ENCODE assay signal across 8 cellular contexts in the genomic region with DNA sequence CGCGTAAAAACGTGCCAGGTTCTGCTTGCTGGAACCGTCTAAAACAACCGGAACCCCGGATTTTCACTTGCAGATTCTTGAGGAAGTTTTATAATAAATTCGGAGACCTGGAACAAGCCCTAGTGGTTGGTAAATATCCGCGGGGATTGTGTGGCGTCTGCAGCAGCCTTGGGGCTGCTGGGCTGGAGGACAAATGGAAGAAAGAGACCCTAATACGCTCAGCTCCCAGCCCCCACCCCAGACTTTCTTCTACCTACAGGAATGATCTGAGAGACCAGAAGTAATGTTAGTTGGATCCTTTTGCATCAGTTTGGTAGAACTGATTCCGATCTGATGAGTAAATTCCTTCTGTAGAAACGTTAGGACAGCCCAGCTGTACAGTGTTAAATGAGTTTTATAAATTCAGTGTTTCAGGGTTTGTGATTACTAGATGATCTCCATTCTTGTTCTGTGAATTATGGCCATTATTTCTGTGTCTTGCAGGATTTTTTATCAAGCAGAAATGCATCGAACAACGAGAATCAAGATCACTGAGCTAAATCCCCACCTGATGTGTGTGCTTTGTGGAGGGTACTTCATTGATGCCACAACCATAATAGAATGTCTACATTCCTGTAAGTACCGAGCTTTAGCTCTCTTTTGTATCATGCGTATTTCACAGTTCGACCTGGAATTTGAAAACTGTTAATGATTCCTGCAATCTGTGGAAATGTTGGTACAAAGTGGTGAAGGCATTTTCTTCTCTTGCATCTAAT. TPM values are rescaled to one million over a fixed set of nuclear protein-coding genes. Genes with fewer than 3 reads are reported as not detected.
DNase-seq lines count a peak whose midpoint lies in the region; ATAC-seq and TF ChIP-seq lines count a peak whose summit lies in the region.

No MANE protein-coding gene starts in this region.

- H3K27me3 ChIP-seq in SK-N-SH (ENCODE audit: insufficient read depth) (peaks cover 11% of the 10 kb centered on the region), skeletal muscle satellite cell (ENCODE audit: control insufficient read depth, insufficient read depth, low read length) (peaks cover 25% of the 10 kb centered on the region)

- no peaks in the 10 kb centered on the region for H3K9me2 ChIP-seq in SK-N-SH

- CTCF ChIA-PET in SK-N-SH (lab: Yijun Ruan, JAX) = interaction anchor here (0.6 kb wide), 1 partner anchor 313 kb away, joined by 3 read pairs; no protein-coding TSS in a partner anchor

- no peak for ATAC-seq in GM19351 (IDR thresholded peaks at IDR 0.05; ENCODE audit: unreplicated experiment)

- peaks cover 23% of the 10 kb centered on the region for H4K20me1 ChIP-seq in SK-N-SH (ENCODE audit: insufficient read depth)

- H3K4me2 ChIP-seq in SK-N-SH = peak overlapping the region; percentile 77
- H3K4me2 ChIP-seq in skeletal muscle satellite cell (ENCODE audit: low read length) = peak overlapping the region; percentile 79

- TF ChIP-seq RAD21 in SK-N-SH (IDR thresholded peaks at IDR 0.05; ENCODE audit: low read length) = no peak

- H3K4me3 ChIP-seq in SK-N-SH (ENCODE audit: low read depth in 2 of 2, low read length in 1 of 2) = peak overlapping the region; percentile 63 to 64
- peak overlapping the region; percentile 66 for H3K4me3 ChIP-seq in fibroblast of villous mesenchyme (ENCODE audit: low read depth, low read length)
- H3K4me3 ChIP-seq in skeletal muscle satellite cell (ENCODE audit: low read length) = peak overlapping the region; percentile 82

- H2AFZ ChIP-seq in SK-N-SH (ENCODE audit: low read depth) = peak overlapping the region; percentile 44

- peak overlapping the region; percentile 63 to 64 for H3K27ac ChIP-seq in SK-N-SH (ENCODE audit: low read depth in 2 of 2, low read length in 1 of 2)

- peak; percentile 15 for DNase-seq in GM20000 (ENCODE audit: low spot score)
- DNase-seq in SK-N-SH = no peak
- DNase-seq in fibroblast of villous mesenchyme (ENCODE audit: low read depth) = no peak
- DNase-seq in kidney glomerular epithelial cell (lab: John Stamatoyannopoulos, UW) = no peak
- DNase-seq in GM19238 (ENCODE audit: insufficient read length, low spot score) = no peak
- no peak for DNase-seq in NCI-H1092 (lab: John Stamatoyannopoulos, UW)

- H3K9ac ChIP-seq in SK-N-SH = peak overlapping the region; percentile 55; the same call in 1 of the 2 replicates
- H3K9ac ChIP-seq in skeletal muscle satellite cell (ENCODE audit: low read depth, low read length) = peak overlapping the region; percentile 75

- no peaks in the 10 kb centered on the region for H3K9me3 ChIP-seq in SK-N-SH
- no peaks in the 10 kb centered on the region for H3K9me3 ChIP-seq in skeletal muscle satellite cell (replicated peaks; ENCODE audit: low read length)

- no peak for TF ChIP-seq CTCF in GM20000 (IDR thresholded peaks at IDR 0.05; ENCODE audit: extremely low read depth, missing control alignments)
- TF ChIP-seq CTCF in SK-N-SH (IDR thresholded peaks at IDR 0.05) = no peak; the same call in 1 of the 2 replicates
- no peak for TF ChIP-seq CTCF in fibroblast of villous mesenchyme (IDR thresholded peaks at IDR 0.05; ENCODE audit: insufficient read depth, low read depth, low read length)

- H3F3A ChIP-seq in SK-N-SH (replicated peaks; ENCODE audit: insufficient read depth) = peaks cover 8% of the 10 kb centered on the region

- peaks cover 39 to 40% of the 10 kb centered on the region in 2 experiments for H3K36me3 ChIP-seq in SK-N-SH (replicated peaks in 1 of 2; ENCODE audit: control insufficient read depth in 1 of 2, insufficient read depth in 2 of 2, low read length in 1 of 2)
- peaks cover 22% of the 10 kb centered on the region for H3K36me3 ChIP-seq in skeletal muscle satellite cell (ENCODE audit: insufficient read depth, low read length)

- TF ChIP-seq EP300 in SK-N-SH (IDR thresholded peaks at IDR 0.05; ENCODE audit: borderline replicate concordance in 1 of 2, low read depth in 1 of 2, low read length in 1 of 2) = no peak

- POLR2A ChIA-PET in SK-N-SH (lab: Yijun Ruan, JAX) = interaction anchor here (1.1 kb wide), 1 partner anchor 10 kb away, joined by 4 read pairs; a partner anchor contains a TSS

- 29% methylated on average over 18 of the region's 18 CpGs for WGBS in SK-N-SH (ENCODE audit: low lambda C conversion rate)

- peaks cover 27% of the 10 kb centered on the region for H3K79me2 ChIP-seq in SK-N-SH (ENCODE audit: insufficient read depth)

- peaks cover 0 to 11% of the 10 kb centered on the region in 2 experiments; a peak in 2 of 4 replicates for H3K4me1 ChIP-seq in SK-N-SH (ENCODE audit: control insufficient read depth in 1 of 2, insufficient read depth in 2 of 2, low read depth in 1 of 2, low read length in 1 of 2)
- peaks cover 23% of the 10 kb centered on the region for H3K4me1 ChIP-seq in skeletal muscle satellite cell (ENCODE audit: control insufficient read depth, insufficient read depth, low read length)

TF ChIP-seq in SK-N-SH, 30 proteins besides CTCF, POLR2A, EP300 and RAD21:
- TF ChIP-seq CHD2 (IDR thresholded peaks at IDR 0.05; ENCODE audit: low read length, partially characterized antibody) = peak; percentile 4
- TF ChIP-seq, protein P1, sequence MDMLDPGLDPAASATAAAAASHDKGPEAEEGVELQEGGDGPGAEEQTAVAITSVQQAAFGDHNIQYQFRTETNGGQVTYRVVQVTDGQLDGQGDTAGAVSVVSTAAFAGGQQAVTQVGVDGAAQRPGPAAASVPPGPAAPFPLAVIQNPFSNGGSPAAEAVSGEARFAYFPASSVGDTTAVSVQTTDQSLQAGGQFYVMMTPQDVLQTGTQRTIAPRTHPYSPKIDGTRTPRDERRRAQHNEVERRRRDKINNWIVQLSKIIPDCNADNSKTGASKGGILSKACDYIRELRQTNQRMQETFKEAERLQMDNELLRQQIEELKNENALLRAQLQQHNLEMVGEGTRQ (IDR thresholded peaks at IDR 0.05; ENCODE audit: borderline replicate concordance, low read depth, low read length) = no peak
- TF ChIP-seq, protein P2, sequence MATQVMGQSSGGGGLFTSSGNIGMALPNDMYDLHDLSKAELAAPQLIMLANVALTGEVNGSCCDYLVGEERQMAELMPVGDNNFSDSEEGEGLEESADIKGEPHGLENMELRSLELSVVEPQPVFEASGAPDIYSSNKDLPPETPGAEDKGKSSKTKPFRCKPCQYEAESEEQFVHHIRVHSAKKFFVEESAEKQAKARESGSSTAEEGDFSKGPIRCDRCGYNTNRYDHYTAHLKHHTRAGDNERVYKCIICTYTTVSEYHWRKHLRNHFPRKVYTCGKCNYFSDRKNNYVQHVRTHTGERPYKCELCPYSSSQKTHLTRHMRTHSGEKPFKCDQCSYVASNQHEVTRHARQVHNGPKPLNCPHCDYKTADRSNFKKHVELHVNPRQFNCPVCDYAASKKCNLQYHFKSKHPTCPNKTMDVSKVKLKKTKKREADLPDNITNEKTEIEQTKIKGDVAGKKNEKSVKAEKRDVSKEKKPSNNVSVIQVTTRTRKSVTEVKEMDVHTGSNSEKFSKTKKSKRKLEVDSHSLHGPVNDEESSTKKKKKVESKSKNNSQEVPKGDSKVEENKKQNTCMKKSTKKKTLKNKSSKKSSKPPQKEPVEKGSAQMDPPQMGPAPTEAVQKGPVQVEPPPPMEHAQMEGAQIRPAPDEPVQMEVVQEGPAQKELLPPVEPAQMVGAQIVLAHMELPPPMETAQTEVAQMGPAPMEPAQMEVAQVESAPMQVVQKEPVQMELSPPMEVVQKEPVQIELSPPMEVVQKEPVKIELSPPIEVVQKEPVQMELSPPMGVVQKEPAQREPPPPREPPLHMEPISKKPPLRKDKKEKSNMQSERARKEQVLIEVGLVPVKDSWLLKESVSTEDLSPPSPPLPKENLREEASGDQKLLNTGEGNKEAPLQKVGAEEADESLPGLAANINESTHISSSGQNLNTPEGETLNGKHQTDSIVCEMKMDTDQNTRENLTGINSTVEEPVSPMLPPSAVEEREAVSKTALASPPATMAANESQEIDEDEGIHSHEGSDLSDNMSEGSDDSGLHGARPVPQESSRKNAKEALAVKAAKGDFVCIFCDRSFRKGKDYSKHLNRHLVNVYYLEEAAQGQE (IDR thresholded peaks at IDR 0.05; ENCODE audit: low read depth, low read length) = no peak
- TF ChIP-seq, protein P3, sequence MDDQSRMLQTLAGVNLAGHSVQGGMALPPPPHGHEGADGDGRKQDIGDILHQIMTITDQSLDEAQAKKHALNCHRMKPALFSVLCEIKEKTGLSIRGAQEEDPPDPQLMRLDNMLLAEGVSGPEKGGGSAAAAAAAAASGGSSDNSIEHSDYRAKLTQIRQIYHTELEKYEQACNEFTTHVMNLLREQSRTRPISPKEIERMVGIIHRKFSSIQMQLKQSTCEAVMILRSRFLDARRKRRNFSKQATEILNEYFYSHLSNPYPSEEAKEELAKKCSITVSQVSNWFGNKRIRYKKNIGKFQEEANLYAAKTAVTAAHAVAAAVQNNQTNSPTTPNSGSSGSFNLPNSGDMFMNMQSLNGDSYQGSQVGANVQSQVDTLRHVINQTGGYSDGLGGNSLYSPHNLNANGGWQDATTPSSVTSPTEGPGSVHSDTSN (IDR thresholded peaks at IDR 0.05) = no peak
- no peak for TF ChIP-seq RFX5 (IDR thresholded peaks at IDR 0.05; ENCODE audit: low read length)
TF ChIP-seq in SK-N-SH: peak in this region for 1.

RNA-seq across cellular contexts. Expression of a gene that starts 5.2 kb away (rescaled TPM):
- polyA plus RNA-seq in SK-N-SH (2012; rRNA removed) = 15.5 and 18.4 TPM in 2 replicates
- polyA plus RNA-seq in SK-N-SH (2012; cell fraction: cytosol; rRNA removed) = 23.0 and 28.1 TPM in 2 replicates
- 17.9 and 31.5 TPM in 2 replicates for polyA plus RNA-seq in SK-N-SH (2012; cell fraction: nucleus; rRNA removed)
- total RNA-seq in fibroblast of villous mesenchyme = 43.2 and 49.0 TPM in 2 replicates
- 58.3 and 69.0 TPM in 2 replicates for total RNA-seq in skeletal muscle satellite cell (2012; rRNA removed)

RNA-seq across cellular contexts. Expression of a gene that starts 9.9 kb away (rescaled TPM):
- 26.9 and 36.5 TPM in 2 replicates for polyA plus RNA-seq in SK-N-SH (2012; rRNA removed)
- 37.1 and 46.6 TPM in 2 replicates for polyA plus RNA-seq in SK-N-SH (2012; cell fraction: cytosol; rRNA removed)
- polyA plus RNA-seq in SK-N-SH (2012; cell fraction: nucleus; rRNA removed) = 33.7 and 52.1 TPM in 2 replicates
- total RNA-seq in fibroblast of villous mesenchyme = 32.9 and 38.4 TPM in 2 replicates
- total RNA-seq in skeletal muscle satellite cell (2012; rRNA removed) = 48.7 and 49.9 TPM in 2 replicates

RNA-seq across cellular contexts. Expression of a gene that starts 19.2 kb away (rescaled TPM):
- polyA plus RNA-seq in SK-N-SH (2012; rRNA removed) = 0.54 and 0.77 TPM in 2 replicates
- polyA plus RNA-seq in SK-N-SH (2012; cell fraction: cytosol; rRNA removed) = 0.89 and 1.1 TPM in 2 replicates
- 0.94 and 0.97 TPM in 2 replicates for polyA plus RNA-seq in SK-N-SH (2012; cell fraction: nucleus; rRNA removed)
- not detected in 2 replicates for total RNA-seq in fibroblast of villous mesenchyme
- total RNA-seq in skeletal muscle satellite cell (2012; rRNA removed) = under 0.01 TPM in 1 of 2 replicates, not detected in the other
